Comparison of ENCODE assay signal across 8 cellular contexts in the genomic region with DNA sequence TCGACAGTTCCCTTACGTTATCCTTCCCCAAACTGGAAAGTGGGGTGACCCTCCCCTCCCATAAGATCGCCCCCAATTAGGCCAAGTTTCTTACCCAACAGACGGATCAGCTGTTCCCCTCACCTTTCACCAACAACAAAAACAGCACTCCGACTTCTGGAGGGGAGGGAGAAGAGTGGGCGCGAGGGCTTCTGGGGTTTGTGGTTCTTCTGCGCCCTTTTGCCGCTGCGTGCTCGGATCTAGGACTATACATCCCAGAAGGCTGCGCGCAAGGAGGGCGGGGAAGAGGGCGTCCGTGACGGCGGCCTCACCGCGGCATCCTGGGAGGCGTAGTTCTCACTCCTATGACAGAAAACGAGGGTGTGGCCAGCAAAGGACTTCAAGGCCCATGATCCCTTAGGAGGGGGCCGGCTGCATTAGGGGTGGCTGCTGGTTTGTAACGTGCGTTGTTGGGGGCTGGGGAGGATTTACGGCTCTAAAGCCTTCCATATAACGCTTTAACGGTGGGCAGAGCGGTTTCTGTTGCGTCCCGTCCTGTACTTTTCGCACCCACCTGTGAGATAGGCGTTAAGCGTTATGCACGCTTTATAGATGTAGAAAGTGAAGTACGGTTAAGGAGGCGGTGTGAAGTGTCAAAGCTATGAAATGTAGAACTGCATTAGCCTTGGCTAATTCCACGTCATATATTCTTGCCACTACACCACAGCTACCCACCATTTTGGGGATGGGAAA. TPM values are rescaled to one million over a fixed set of nuclear protein-coding genes. Genes with fewer than 3 reads are reported as not detected.
DNase-seq lines count a peak whose midpoint lies in the region; ATAC-seq, FAIRE-seq and TF ChIP-seq lines count a peak whose summit lies in the region.

A gene with protein sequence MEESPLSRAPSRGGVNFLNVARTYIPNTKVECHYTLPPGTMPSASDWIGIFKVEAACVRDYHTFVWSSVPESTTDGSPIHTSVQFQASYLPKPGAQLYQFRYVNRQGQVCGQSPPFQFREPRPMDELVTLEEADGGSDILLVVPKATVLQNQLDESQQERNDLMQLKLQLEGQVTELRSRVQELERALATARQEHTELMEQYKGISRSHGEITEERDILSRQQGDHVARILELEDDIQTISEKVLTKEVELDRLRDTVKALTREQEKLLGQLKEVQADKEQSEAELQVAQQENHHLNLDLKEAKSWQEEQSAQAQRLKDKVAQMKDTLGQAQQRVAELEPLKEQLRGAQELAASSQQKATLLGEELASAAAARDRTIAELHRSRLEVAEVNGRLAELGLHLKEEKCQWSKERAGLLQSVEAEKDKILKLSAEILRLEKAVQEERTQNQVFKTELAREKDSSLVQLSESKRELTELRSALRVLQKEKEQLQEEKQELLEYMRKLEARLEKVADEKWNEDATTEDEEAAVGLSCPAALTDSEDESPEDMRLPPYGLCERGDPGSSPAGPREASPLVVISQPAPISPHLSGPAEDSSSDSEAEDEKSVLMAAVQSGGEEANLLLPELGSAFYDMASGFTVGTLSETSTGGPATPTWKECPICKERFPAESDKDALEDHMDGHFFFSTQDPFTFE (minus strand): TSS at position 143 of the 732 bp plus-strand sequence. CDS start 2,210 bp downstream, outside the sequence.

- H3K4me3 ChIP-seq in AG10803 (ENCODE audit: low read length) = peak within 1 kb of the TSS; percentile 97

- peak; percentile 96 for DNase-seq in AG10803 (ENCODE audit: low read depth)
- DNase-seq in NCI-H460 (ENCODE audit: extremely low read depth, low read depth) = peak; percentile 96
- DNase-seq in activated CD4-positive, CD25-positive, alpha-beta regulatory T cell treated with anti-CD3 and anti-CD28 coated beads, Interleukin-2, amount 50 U/mL, for 72 hours = peak; percentile 93
- peak; percentile 99 to 100 for DNase-seq in cerebellar nuclear complex (lab: John Stamatoyannopoulos, UW)
- peak; percentile 91 for DNase-seq in stimulated activated CD4-positive, alpha-beta T cell treated with anti-CD3 and anti-CD28 coated beads, Interleukin-12 subunit alpha, Interleukin-12 subunit beta, amount 100 ng/mL, for 4 hours

- TF ChIP-seq CTCF in AG10803 (conservative IDR thresholded peaks at IDR 0.05; ENCODE audit: low read length) = no peak

- peak; percentile 98 for ATAC-seq in GM19043 (IDR thresholded peaks at IDR 0.05; ENCODE audit: low read depth, unreplicated experiment)
- peak; percentile 97 for ATAC-seq in HG03378 (IDR thresholded peaks at IDR 0.05; ENCODE audit: unreplicated experiment)

- peak; percentile 71 for FAIRE-seq in islet of Langerhans (lab: Jason Lieb, UNC)

RNA-seq across cellular contexts. Expression of the gene that starts here (rescaled TPM):
- 27.1 and 34.1 TPM in 2 replicates for total RNA-seq in NCI-H460 (2014; rRNA removed; shearing (Covaris generic))
- polyA plus RNA-seq in NCI-H460 (2014; cell fraction: nucleus; rRNA removed) = 54.5 and 63.5 TPM in 2 replicates

Comparison
In these comparisons a context has a peak if more than half of its experiments do, and no peak if none do; other contexts are left out.
1. Peak in every context shown above with its lines: DNase-seq, ATAC-seq and H3K4me3 ChIP-seq.